1 cellular context compared by ENCODE assay signal in the genomic region with DNA sequence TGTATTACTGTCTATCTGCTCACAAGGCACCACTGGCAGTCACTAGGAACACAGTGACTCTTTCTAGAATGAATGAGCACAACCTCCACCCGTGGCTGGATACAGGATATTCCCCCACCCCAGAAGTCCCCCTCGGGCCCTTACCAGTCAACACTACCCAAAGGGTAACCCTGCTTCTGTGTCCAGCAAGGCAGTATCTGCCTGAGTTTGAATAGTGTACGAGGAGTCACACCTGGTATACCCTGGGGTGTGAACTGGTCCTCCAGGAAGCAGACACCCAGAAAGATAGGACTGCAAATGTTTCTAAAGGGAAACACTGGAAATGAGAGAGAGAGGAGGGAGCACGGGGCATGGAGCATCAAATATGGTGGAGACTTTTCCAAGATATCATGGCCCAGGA.
TF ChIP-seq lines count a peak whose summit lies in the region.

No MANE protein-coding gene starts in this region.

TF ChIP-seq in HEK293, 187 proteins besides CTCF, POLR2A, EP300 and RAD21:
- TF ChIP-seq, protein P1, sequence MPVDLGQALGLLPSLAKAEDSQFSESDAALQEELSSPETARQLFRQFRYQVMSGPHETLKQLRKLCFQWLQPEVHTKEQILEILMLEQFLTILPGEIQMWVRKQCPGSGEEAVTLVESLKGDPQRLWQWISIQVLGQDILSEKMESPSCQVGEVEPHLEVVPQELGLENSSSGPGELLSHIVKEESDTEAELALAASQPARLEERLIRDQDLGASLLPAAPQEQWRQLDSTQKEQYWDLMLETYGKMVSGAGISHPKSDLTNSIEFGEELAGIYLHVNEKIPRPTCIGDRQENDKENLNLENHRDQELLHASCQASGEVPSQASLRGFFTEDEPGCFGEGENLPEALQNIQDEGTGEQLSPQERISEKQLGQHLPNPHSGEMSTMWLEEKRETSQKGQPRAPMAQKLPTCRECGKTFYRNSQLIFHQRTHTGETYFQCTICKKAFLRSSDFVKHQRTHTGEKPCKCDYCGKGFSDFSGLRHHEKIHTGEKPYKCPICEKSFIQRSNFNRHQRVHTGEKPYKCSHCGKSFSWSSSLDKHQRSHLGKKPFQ (tag by site-specific recombination; IDR thresholded peaks at IDR 0.05), result peak; percentile 53
